Comparison of ENCODE assay signal across 8 cellular contexts in genomic region chr14:74302160-74302628, GRCh38. TPM values are rescaled to one million over a fixed set of nuclear protein-coding genes. Genes with fewer than 3 reads are reported as not detected.
DNase-seq lines count a peak whose midpoint lies in the region; ATAC-seq and TF ChIP-seq lines count a peak whose summit lies in the region.

No MANE protein-coding gene starts in this region.

- CTCF ChIA-PET in activated B cell treated with CpG ODN at 0.5 μM for 24 hours (lab: Charles Lee): interaction anchor here (0.6 to 1.7 kb wide), 2 partner anchors 177 to 191 kb away, joined by 3 to 4 read pairs; partner anchors contain the start of genes ISCA2 and NPC2

- H3K9me3 Mint-ChIP-seq in activated B cell treated with CpG ODN at 0.5 μM for 24 hours: no peaks in the 10 kb centered on the region
- no peaks in the 10 kb centered on the region for H3K9me3 Mint-ChIP-seq in nephron

- no peak for TF ChIP-seq POLR2A in NB4 (IDR thresholded peaks at IDR 0.05; ENCODE audit: extremely low read depth, insufficient read length)

- peak overlapping the region; percentile 80 for H3K4me3 ChIP-seq in NB4 (ENCODE audit: low read depth, low read length)

- POLR2A ChIA-PET in activated B cell treated with CpG ODN at 0.5 μM for 24 hours (lab: Charles Lee): interaction anchor here (0.8 to 1.0 kb wide), 2 partner anchors 191 to 1244 kb away, joined by 3 to 5 read pairs; partner anchors contain the start of genes ISCA2, NPC2 and RBM25

- H3K4me3 Mint-ChIP-seq in activated B cell treated with CpG ODN at 0.5 μM for 24 hours (peak overlapping the region; percentile 96), nephron (peak overlapping the region; percentile 91 to 98 (median 93))

- H3K4me1 Mint-ChIP-seq in activated B cell treated with CpG ODN at 0.5 μM for 24 hours (peaks cover 26% of the 10 kb centered on the region), nephron (peaks cover 16% of the 10 kb centered on the region)

- H3K27me3 Mint-ChIP-seq in activated B cell treated with CpG ODN at 0.5 μM for 24 hours: no peaks in the 10 kb centered on the region
- H3K27me3 Mint-ChIP-seq in nephron (ENCODE audit: low read depth): no peaks in the 10 kb centered on the region

- peak; percentile 37 for DNase-seq in NCI-H510A treated with DMSO at 0.1 percent for 48 hours (lab: John Stamatoyannopoulos, UW)
- DNase-seq in NCI-H510A (lab: John Stamatoyannopoulos, UW): no peak
- peak; percentile 41 for DNase-seq in H4 (ENCODE audit: low spot score)
- DNase-seq in NB4 (ENCODE audit: low read depth): peak; percentile 63
- DNase-seq in activated B cell treated with CpG ODN at 0.5 μM for 24 hours: no peak
- DNase-seq in fibroblast of peridontal ligament (ENCODE audit: extremely low read depth): peak; percentile 63
- no peak for DNase-seq in GOT3 (lab: John Stamatoyannopoulos, UW)

- H3K36me3 Mint-ChIP-seq in activated B cell treated with CpG ODN at 0.5 μM for 24 hours (ENCODE audit: low read depth): peaks cover 30% of the 10 kb centered on the region
- peaks cover 23% of the 10 kb centered on the region for H3K36me3 Mint-ChIP-seq in nephron (ENCODE audit: low read depth)

- peak overlapping the region; percentile 94 for H3K27ac Mint-ChIP-seq in activated B cell treated with CpG ODN at 0.5 μM for 24 hours
- peak overlapping the region; percentile 90 to 94 (median 92) for H3K27ac Mint-ChIP-seq in nephron

- intact Hi-C loops in activated B cell treated with CpG ODN at 0.5 μM for 24 hours (cut with micrococcal nuclease): loop anchor here (1.0 to 10.0 kb wide), 4 partner anchors 45 to 993 kb away; partner anchors contain the start of gene DLST

- peak; percentile 47 for ATAC-seq in activated B cell treated with CpG ODN at 0.5 μM for 24 hours (ENCODE audit: low read depth)

- TF ChIP-seq CTCF in NB4 (IDR thresholded peaks at IDR 0.05; ENCODE audit: low read depth, low read length): peak; percentile 27
- no peak for TF ChIP-seq CTCF in activated B cell treated with CpG ODN at 0.5 μM for 24 hours (IDR thresholded peaks at IDR 0.05)
- peak; percentile 47 to 60 (median 53) for TF ChIP-seq CTCF in nephron (IDR thresholded peaks at IDR 0.05; ENCODE audit: unreplicated experiment in 3 of 3)

RNA-seq across cellular contexts. Expression of gene ABCD4, which starts 0.5 kb away (rescaled TPM):
- 15.3 and 18.5 TPM in 2 replicates for total RNA-seq in H4 (2014; rRNA removed; shearing (Covaris generic))
- total RNA-seq in activated B cell treated with CpG ODN at 0.5 μM for 24 hours: 58.2 and 78.4 TPM in 2 replicates

RNA-seq across cellular contexts. Expression of gene VRTN, which starts 46.1 kb away (rescaled TPM):
- not detected in 2 replicates for total RNA-seq in H4 (2014; rRNA removed; shearing (Covaris generic))
- not detected in 2 replicates for total RNA-seq in activated B cell treated with CpG ODN at 0.5 μM for 24 hours

Comparison
In these comparisons a context has a peak if more than half of its experiments do, and no peak if none do; other contexts are left out.
1. DNase-seq: peak in NCI-H510A treated with DMSO at 0.1 percent for 48 hours (single experiment), H4 (single experiment), NB4 (single experiment) and fibroblast of peridontal ligament (single experiment); none in NCI-H510A (single experiment), activated B cell treated with CpG ODN at 0.5 μM for 24 hours (single experiment) and GOT3 (single experiment).